In the genomic region with DNA sequence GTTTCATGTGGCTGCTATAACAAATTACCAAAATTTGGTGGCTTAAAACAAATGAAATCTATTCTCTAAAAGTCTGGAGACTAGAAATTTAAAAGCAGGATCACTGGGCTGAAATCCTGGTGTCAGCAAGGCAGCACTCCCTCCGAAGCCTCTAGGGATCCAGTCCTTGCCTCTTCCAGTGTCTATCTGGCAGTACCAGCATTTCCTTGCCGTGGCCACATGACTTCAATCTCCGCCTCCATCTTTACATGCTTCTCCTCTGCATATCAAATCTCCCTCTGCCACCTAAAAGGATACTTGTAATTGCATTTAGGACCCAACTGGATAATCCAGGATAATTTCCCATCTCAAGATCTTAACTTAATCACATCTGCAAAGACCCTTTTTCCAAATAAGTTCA, we compare ENCODE assay signal across 12 cellular contexts. TPM values are rescaled to one million over a fixed set of nuclear protein-coding genes. Genes with fewer than 3 reads are reported as not detected.
A peak's percentile ranks its signal among the peaks of the same experiment; 100 is the strongest.
DNase-seq lines count a peak whose midpoint lies in the region; ATAC-seq and TF ChIP-seq lines count a peak whose summit lies in the region.
"Had no signal": no experiment of that assay in that cellular context is flagged by ENCODE, and none has a peak within 500 bp of the region (broad histone marks: within the 10 kb centered on the region; RNA-seq: fewer than 3 reads in every experiment).

No MANE protein-coding gene starts in this region.

- no TSS peak for BruUV-seq in MCF 10A (replicated peaks; lab: Mats Ljungman, UMichigan)
- BruUV-seq in PC-9 (replicated peaks; lab: Mats Ljungman, UMichigan): no TSS peak

- H3K4me2 ChIP-seq in osteoblast (ENCODE audit: insufficient read depth, low read length) (peak overlapping the region; percentile 72), PC-9 (no peak overlapping the region)

- in situ Hi-C loops in G401 (cut with HindIII; ENCODE audit: low sequenced_read_pairs): no loop called here

- no peak for ATAC-seq in activated naive CD4-positive, alpha-beta T cell treated with anti-CD3 and anti-CD28 coated beads, Interleukin-2, amount 50 U/mL, for 72 hours
- ATAC-seq: esophagus mucosa, pancreas had no signal

- H3K36me3 Mint-ChIP-seq in MCF 10A (ENCODE audit: insufficient read depth, unreplicated experiment): peaks cover 8% of the 10 kb centered on the region
- peaks cover 0 to 5% of the 10 kb centered on the region in 2 donors for H3K36me3 Mint-ChIP-seq in activated naive CD4-positive, alpha-beta T cell treated with anti-CD3 and anti-CD28 coated beads, Interleukin-2, amount 50 U/mL, for 72 hours

- peaks cover 59% of the 10 kb centered on the region for H3K4me1 Mint-ChIP-seq in MCF 10A (ENCODE audit: insufficient read depth, unreplicated experiment)

- intact Hi-C loops in MCF 10A (cut with micrococcal nuclease) (loop anchor here (5.0 to 10.0 kb wide), 2 partner anchors 68 to 185 kb away; no protein-coding TSS in a partner anchor), PC-9 (cut with micrococcal nuclease; ENCODE audit: unreplicated experiment) (no loop called here)

- H4K20me1 ChIP-seq in osteoblast (ENCODE audit: insufficient read depth, low read length) (no peaks in the 10 kb centered on the region), PC-9 (ENCODE audit: insufficient read depth) (no peaks in the 10 kb centered on the region)

- H3K9me2 ChIP-seq in PC-9 (ENCODE audit: insufficient read depth): no peaks in the 10 kb centered on the region

- H3K27me3 ChIP-seq in MG63 (no peaks in the 10 kb centered on the region), osteoblast (ENCODE audit: insufficient read depth, low read length) (no peaks in the 10 kb centered on the region), PC-9 (ENCODE audit: insufficient read depth, low read depth) (no peaks in the 10 kb centered on the region)
- H3K27me3 ChIP-seq: pancreas had no signal

- peak overlapping the region; percentile 35 for H3K4me3 Mint-ChIP-seq in MCF 10A (ENCODE audit: unreplicated experiment)

- H2AFZ ChIP-seq in osteoblast (ENCODE audit: low read length): peak overlapping the region; percentile 45
- no peak overlapping the region for H2AFZ ChIP-seq in PC-9

- peak overlapping the region; percentile 0 for H3K4me3 ChIP-seq in AG04449 (ENCODE audit: low read depth, low read length)
- H3K4me3 ChIP-seq in MG63: peak overlapping the region; percentile 18
- H3K4me3 ChIP-seq in osteoblast (ENCODE audit: insufficient read depth, low read length): peak overlapping the region; percentile 36
- H3K4me3 ChIP-seq in PC-9: no peak overlapping the region
- H3K4me3 ChIP-seq: pancreas had no signal

- TF ChIP-seq CTCF in AG04449 (IDR thresholded peaks at IDR 0.05; ENCODE audit: insufficient read depth, low read length, missing control alignments): no peak
- no peak for TF ChIP-seq CTCF in MCF 10A (IDR thresholded peaks at IDR 0.05; ENCODE audit: unreplicated experiment)
- no peak for TF ChIP-seq CTCF in osteoblast (IDR thresholded peaks at IDR 0.05; ENCODE audit: extremely low read depth, low read depth, low read length)
- no peak for TF ChIP-seq CTCF in PC-9 (conservative IDR thresholded peaks at IDR 0.05)

- no peaks in the 10 kb centered on the region for H3K9me3 ChIP-seq in MG63
- H3K9me3 ChIP-seq in osteoblast (ENCODE audit: low read depth, low read length): no peaks in the 10 kb centered on the region
- peaks cover 8% of the 10 kb centered on the region for H3K9me3 ChIP-seq in PC-9 (ENCODE audit: insufficient read depth, low read depth)
- H3K9me3 ChIP-seq: pancreas had no signal

- POLR2A ChIA-PET in AG04449 (lab: Yijun Ruan, JAX): no interaction called here
- POLR2A ChIA-PET in MCF 10A (lab: Yijun Ruan, JAX): interaction anchor here (1.3 kb wide), 1 partner anchor 50 kb away, joined by 3 read pairs; no protein-coding TSS in a partner anchor
- POLR2A ChIA-PET in PC-9 (lab: Charles Lee; ENCODE audit: unreplicated experiment): no interaction called here

- H3K36me3 ChIP-seq in MG63 (no peaks in the 10 kb centered on the region; the same call in none of the 2 replicates), osteoblast (ENCODE audit: insufficient read depth, low read length) (no peaks in the 10 kb centered on the region), PC-9 (ENCODE audit: low read depth) (no peaks in the 10 kb centered on the region)
- H3K36me3 ChIP-seq: pancreas had no signal

- H3K27ac ChIP-seq in osteoblast (ENCODE audit: low read depth, low read length) (peak overlapping the region; percentile 79), PC-9 (no peak overlapping the region)

- CTCF ChIA-PET in AG04449 (lab: Yijun Ruan, JAX): interaction anchor here (1.1 to 1.4 kb wide), 2 partner anchors 95 to 213 kb away, joined by 3 read pairs; no protein-coding TSS in a partner anchor
- CTCF ChIA-PET in MCF 10A (lab: Yijun Ruan, JAX): no interaction called here
- CTCF ChIA-PET in PC-9 (lab: Charles Lee): no interaction called here

- DNase-seq in AG04449 (ENCODE audit: low read depth, low spot score) (no peak), MG63 (peak; percentile 53), MCF 10A (ENCODE audit: unreplicated experiment) (no peak), osteoblast (ENCODE audit: insufficient read length, low spot score, missing footprints) (no peak), PC-9 (no peak), G401 (ENCODE audit: low spot score) (no peak), ecto neural progenitor cell (ENCODE audit: low spot score) (no peak)
- DNase-seq in activated naive CD4-positive, alpha-beta T cell treated with anti-CD3 and anti-CD28 coated beads, Interleukin-2, amount 50 U/mL, for 72 hours (ENCODE audit: low spot score in 2 of 2): no peak
- DNase-seq: H7, pancreas, T-helper 9 cell had no signal

- peaks cover 65% of the 10 kb centered on the region for H3K4me1 ChIP-seq in osteoblast (ENCODE audit: insufficient read depth, low read length)
- peaks cover 25% of the 10 kb centered on the region for H3K4me1 ChIP-seq in PC-9 (replicated peaks; ENCODE audit: insufficient read depth)

- H3K9me3 Mint-ChIP-seq in MCF 10A (ENCODE audit: unreplicated experiment): no peaks in the 10 kb centered on the region
- no peaks in the 10 kb centered on the region for H3K9me3 Mint-ChIP-seq in activated naive CD4-positive, alpha-beta T cell treated with anti-CD3 and anti-CD28 coated beads, Interleukin-2, amount 50 U/mL, for 72 hours

- H3K27ac Mint-ChIP-seq in MCF 10A (ENCODE audit: low read depth, unreplicated experiment): peak overlapping the region; percentile 65
- no peak overlapping the region for H3K27ac Mint-ChIP-seq in activated naive CD4-positive, alpha-beta T cell treated with anti-CD3 and anti-CD28 coated beads, Interleukin-2, amount 50 U/mL, for 72 hours

- H3K79me2 ChIP-seq in osteoblast (ENCODE audit: insufficient read depth, low read length): peaks cover 80% of the 10 kb centered on the region
- H3K79me2 ChIP-seq in PC-9 (ENCODE audit: low read depth): no peaks in the 10 kb centered on the region

- H3F3A ChIP-seq in PC-9 (ENCODE audit: insufficient read depth, low read depth): peaks cover 17% of the 10 kb centered on the region

- H3K27me3 Mint-ChIP-seq in MCF 10A (ENCODE audit: insufficient read depth, unreplicated experiment): no peaks in the 10 kb centered on the region

RNA-seq across cellular contexts. Expression of gene ARHGAP18, which starts 30.2 kb away (rescaled TPM):
- 31.7 and 37.9 TPM in 2 replicates for total RNA-seq in MG63 (2014; rRNA removed; shearing (Covaris generic); ENCODE audit: low replicate concordance)
- 14.6 and 22.9 TPM in 2 replicates for total RNA-seq in MCF 10A (2022)
- total RNA-seq in osteoblast: 16.8 and 21.0 TPM in 2 replicates
- total RNA-seq in PC-9 (2021): 12.8 and 15.0 TPM in 2 replicates
- 15.4 and 20.7 TPM in 2 replicates for total RNA-seq in G401 (2014; rRNA removed; shearing (Covaris generic))
- 1 to 10 TPM; 7.7 to 8.7 TPM for total RNA-seq in activated naive CD4-positive, alpha-beta T cell treated with anti-CD3 and anti-CD28 coated beads, Interleukin-2, amount 50 U/mL, for 72 hours
